ENCODE assay signal across 24 cellular contexts in the genomic region with DNA sequence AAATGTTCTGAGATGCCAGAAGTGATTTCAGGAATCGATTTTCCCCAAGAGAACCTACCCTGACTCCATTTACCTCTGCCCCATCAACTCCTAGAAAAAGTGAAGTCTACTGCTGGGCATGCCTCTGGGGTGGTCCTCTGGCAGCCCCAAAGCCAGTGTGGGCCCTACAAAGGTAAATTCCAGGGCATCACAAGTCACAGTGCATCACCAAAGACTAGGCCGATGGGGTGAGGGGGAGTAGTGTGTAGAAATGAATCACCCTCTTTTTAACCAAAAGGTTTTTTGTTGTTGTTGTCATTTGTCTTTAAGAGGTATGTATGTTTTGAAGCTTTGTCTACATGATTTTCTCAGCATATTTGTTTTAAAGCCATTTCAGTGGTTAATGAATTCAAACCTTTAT.
"Had no signal": no experiment of that assay in that cellular context is flagged by ENCODE, and none has a peak within 500 bp of the region (broad histone marks: within the 10 kb centered on the region; RNA-seq: fewer than 3 reads in every experiment).

No MANE protein-coding gene starts in this region.

- H3K4me3 ChIP-seq: left ventricle myocardium inferior, lung, pancreas, psoas muscle, sigmoid colon, SK-N-MC, tibial artery, upper lobe of right lung had no signal

- H3K27ac Mint-ChIP-seq: activated naive CD8-positive, alpha-beta T cell; stimulated activated memory B cell treated with anti-CD40 and anti-IgM and Interleukin-4, amounts not matched to agents 10 μg/mL and 1 μg/mL and 100 μg/mL, for 72 hours; T-helper 1 cell treated with Interleukin-12 subunit alpha and Interleukin-12 subunit beta and Interleukin-4 antibody, amounts not matched to agents 30 μg/mL and 1 μg/mL, for 36 hours had no signal

- H3K27me3 ChIP-seq: pancreas, sigmoid colon, tibial artery, upper lobe of right lung had no signal

- H3K4me3 Mint-ChIP-seq: activated naive CD8-positive, alpha-beta T cell; neural crest cell; stimulated activated memory B cell treated with anti-CD40 and anti-IgM and Interleukin-4, amounts not matched to agents 10 μg/mL and 1 μg/mL and 100 μg/mL, for 72 hours; stimulated activated naive CD8-positive, alpha-beta T cell treated with anti-CD3 and anti-CD28 coated beads, Interleukin-15, amount 100 ng/mL, for 72 hours; T-helper 1 cell treated with Interleukin-12 subunit alpha and Interleukin-12 subunit beta and Interleukin-4 antibody, amounts not matched to agents 30 μg/mL and 1 μg/mL, for 36 hours had no signal

- DNase-seq: activated CD4-positive, alpha-beta T cell treated with anti-CD3 and anti-CD28 coated beads, Interleukin-2, amount 50 U/mL, for 1 hour; anterior cingulate cortex; dermis blood vessel endothelial cell; effector CD4-positive, alpha-beta T cell; islet precursor cell; left ventricle myocardium inferior; nucleus accumbens; pancreas; psoas muscle; sigmoid colon; small intestine; stimulated activated CD4-positive, alpha-beta T cell treated with anti-CD3 and anti-CD28 coated beads, Interleukin-4, amount 100 ng/mL, for 24 hours; stimulated activated naive CD8-positive, alpha-beta T cell treated with anti-CD3 and anti-CD28 coated beads, Interleukin-15, amount 100 ng/mL, for 72 hours; T1000; tibial artery; upper lobe of right lung; WERI-Rb-1 had no signal

- ATAC-seq: pancreas; psoas muscle; stimulated activated memory B cell treated with anti-CD40 and anti-IgM and Interleukin-4, amounts not matched to agents 10 μg/mL and 1 μg/mL and 100 μg/mL, for 72 hours; stimulated activated naive CD8-positive, alpha-beta T cell treated with anti-CD3 and anti-CD28 coated beads, Interleukin-15, amount 100 ng/mL, for 72 hours; upper lobe of right lung had no signal

- H3K4me1 ChIP-seq: left ventricle myocardium inferior, pancreas, psoas muscle, sigmoid colon, tibial artery, upper lobe of right lung had no signal

- H3K9me3 ChIP-seq: pancreas, sigmoid colon, upper lobe of right lung had no signal

- H3K27ac ChIP-seq: epithelial cell of prostate, left ventricle myocardium inferior, pancreas, psoas muscle, sigmoid colon, SK-N-MC, tibial artery, upper lobe of right lung, WERI-Rb-1 had no signal

- H3K27me3 Mint-ChIP-seq: activated naive CD8-positive, alpha-beta T cell; stimulated activated memory B cell treated with anti-CD40 and anti-IgM and Interleukin-4, amounts not matched to agents 10 μg/mL and 1 μg/mL and 100 μg/mL, for 72 hours; stimulated activated naive CD8-positive, alpha-beta T cell treated with anti-CD3 and anti-CD28 coated beads, Interleukin-15, amount 100 ng/mL, for 72 hours had no signal

- H3K36me3 ChIP-seq: pancreas, sigmoid colon, tibial artery, upper lobe of right lung, WERI-Rb-1 had no signal
